ENCODE assay signal across 15 cellular contexts in genomic region chr1:61097326-61097725, GRCh38. TPM values are rescaled to one million over a fixed set of nuclear protein-coding genes. Genes with fewer than 3 reads are reported as not detected.
DNase-seq lines count a peak whose midpoint lies in the region; ATAC-seq, FAIRE-seq and TF ChIP-seq lines count a peak whose summit lies in the region.
"Had no signal": no experiment of that assay in that cellular context is flagged by ENCODE, and none has a peak within 500 bp of the region (broad histone marks: within the 10 kb centered on the region; RNA-seq: fewer than 3 reads in every experiment).

No MANE protein-coding gene starts in this region.

- peaks cover 39% of the 10 kb centered on the region for H3K4me1 Mint-ChIP-seq in chondrocyte (ENCODE audit: low read depth)
- peaks cover 53% of the 10 kb centered on the region for H3K4me1 Mint-ChIP-seq in mesothelial cell of epicardium
- H3K4me1 Mint-ChIP-seq: stimulated activated naive B cell treated with anti-CD40 and anti-IgM and Interleukin-4, amounts not matched to agents 10 μg/mL and 1 μg/mL and 100 μg/mL, for 72 hours had no signal

- H3K4me3 ChIP-seq in AG09309 (ENCODE audit: control insufficient read depth, low read depth, low read length) (no peak overlapping the region), left lung (no peak overlapping the region)

- H3K9me3 Mint-ChIP-seq in chondrocyte (ENCODE audit: low read depth) (no peaks in the 10 kb centered on the region), mesothelial cell of epicardium (no peaks in the 10 kb centered on the region)
- H3K9me3 Mint-ChIP-seq: CD14-positive monocyte; stimulated activated naive B cell treated with anti-CD40 and anti-IgM and Interleukin-4, amounts not matched to agents 10 μg/mL and 1 μg/mL and 100 μg/mL, for 72 hours had no signal

- no peak for FAIRE-seq in frontal cortex (lab: Jason Lieb, UNC)

- peaks cover 10 to 44% of the 10 kb centered on the region in 2 donors for H3K4me1 ChIP-seq in left lung

- DNase-seq in AG09309 (ENCODE audit: low read depth) (peak; percentile 56), NCI-H2029 (lab: John Stamatoyannopoulos, UW) (peak; percentile 53), chondrocyte (ENCODE audit: low spot score) (no peak), mesothelial cell of epicardium (ENCODE audit: low spot score in 2 of 2, unreplicated experiment in 2 of 2) (no peak), frontal cortex (ENCODE audit: low spot score in 2 of 2) (no peak), left lung (no peak)
- DNase-seq in activated CD4-positive, CD25-positive, alpha-beta regulatory T cell treated with anti-CD3 and anti-CD28 coated beads, Interleukin-2, amount 50 U/mL, for 72 hours, result no peak
- DNase-seq: activated CD8-positive, alpha-beta memory T cell treated with anti-CD3 and anti-CD28 coated beads for 24 hours; NCI-H1048; NCI-H510A; stimulated activated CD4-positive, alpha-beta T cell treated with anti-CD3 and anti-CD28 coated beads, Interleukin-4, amount 100 ng/mL, for 24 hours; stimulated activated naive B cell treated with anti-CD40 and anti-IgM and Interleukin-4, amounts not matched to agents 10 μg/mL and 1 μg/mL and 100 μg/mL, for 72 hours had no signal

- no peaks in the 10 kb centered on the region for H3K27me3 ChIP-seq in left lung

- H3K9me3 ChIP-seq in left lung, result no peaks in the 10 kb centered on the region

- H3K27ac Mint-ChIP-seq in chondrocyte (ENCODE audit: unreplicated experiment), result peak overlapping the region; percentile 11
- peak overlapping the region; percentile 9 for H3K27ac Mint-ChIP-seq in mesothelial cell of epicardium
- H3K27ac Mint-ChIP-seq: stimulated activated naive B cell treated with anti-CD40 and anti-IgM and Interleukin-4, amounts not matched to agents 10 μg/mL and 1 μg/mL and 100 μg/mL, for 72 hours had no signal

- H3K36me3 Mint-ChIP-seq in chondrocyte (ENCODE audit: low read depth), result peaks cover 1% of the 10 kb centered on the region
- H3K36me3 Mint-ChIP-seq in mesothelial cell of epicardium, result peaks cover 2% of the 10 kb centered on the region
- H3K36me3 Mint-ChIP-seq: stimulated activated naive B cell treated with anti-CD40 and anti-IgM and Interleukin-4, amounts not matched to agents 10 μg/mL and 1 μg/mL and 100 μg/mL, for 72 hours had no signal

- intact Hi-C loops in left lung (cut with DNase I), result no loop called here

- H3K4me3 Mint-ChIP-seq in chondrocyte (ENCODE audit: unreplicated experiment) (no peak overlapping the region), mesothelial cell of epicardium (no peak overlapping the region)
- H3K4me3 Mint-ChIP-seq: CD14-positive monocyte; stimulated activated naive B cell treated with anti-CD40 and anti-IgM and Interleukin-4, amounts not matched to agents 10 μg/mL and 1 μg/mL and 100 μg/mL, for 72 hours had no signal

- TF ChIP-seq CTCF in AG09309 (IDR thresholded peaks at IDR 0.05; ENCODE audit: control insufficient read depth, insufficient read depth, low read depth, low read length, missing control alignments), result no peak
- no peak for TF ChIP-seq CTCF in chondrocyte (IDR thresholded peaks at IDR 0.05)
- no peak for TF ChIP-seq CTCF in mesothelial cell of epicardium (IDR thresholded peaks at IDR 0.05; ENCODE audit: unreplicated experiment)
- no peak for TF ChIP-seq CTCF in left lung (IDR thresholded peaks at IDR 0.05)

- no peak overlapping the region for H3K27ac ChIP-seq in left lung

- no peaks in the 10 kb centered on the region for H3K27me3 Mint-ChIP-seq in chondrocyte (ENCODE audit: low read depth)
- no peaks in the 10 kb centered on the region for H3K27me3 Mint-ChIP-seq in mesothelial cell of epicardium (ENCODE audit: low read depth)

- no peak for ATAC-seq in GM18867 (IDR thresholded peaks at IDR 0.05; ENCODE audit: unreplicated experiment)
- ATAC-seq in left lung, result no peak
- ATAC-seq: HCT116; stimulated activated naive B cell treated with anti-CD40 and anti-IgM and Interleukin-4, amounts not matched to agents 10 μg/mL and 1 μg/mL and 100 μg/mL, for 72 hours had no signal

- H3K36me3 ChIP-seq in left lung, result no peaks in the 10 kb centered on the region

RNA-seq across cellular contexts. Expression of gene NFIA, which starts 15.0 kb away (rescaled TPM):
- total RNA-seq in chondrocyte, result 43.0 to 64.1 TPM (median 47.3 TPM) in 3 replicates
- 152 to 163 TPM (median 162 TPM) in 3 replicates for total RNA-seq in mesothelial cell of epicardium
- total RNA-seq in frontal cortex, result 35.5 TPM
- total RNA-seq in left lung, result 10 to 100 TPM; 43.1 to 60.7 TPM

Comparison
In these comparisons a context has a peak if more than half of its experiments do, and no peak if none do; other contexts are left out.
1. DNase-seq: peak in AG09309 (single experiment) and NCI-H2029 (single experiment); none in chondrocyte (single experiment), mesothelial cell of epicardium (0 of 2), frontal cortex (0 of 2), activated CD4-positive, CD25-positive, alpha-beta regulatory T cell treated with anti-CD3 and anti-CD28 coated beads, Interleukin-2, amount 50 U/mL, for 72 hours (single experiment) and left lung (0 of 2).